In genomic region chr17:1469231-1469852, GRCh38 we compare ENCODE assay signal across 2 cellular contexts.
TF ChIP-seq lines count a peak whose summit lies in the region.

No MANE protein-coding gene starts in this region.

TF ChIP-seq in GM12878, 131 proteins besides CTCF, POLR2A, EP300 and RAD21:
- peak; percentile 60; the same call in 1 of the 2 replicates for TF ChIP-seq YY1 (IDR thresholded peaks at IDR 0.05; ENCODE audit: low read depth, low read length)
- no peak for TF ChIP-seq PAX5 (IDR thresholded peaks at IDR 0.05; ENCODE audit: borderline replicate concordance, low read depth, low read length)
- TF ChIP-seq SMC3 (IDR thresholded peaks at IDR 0.05; ENCODE audit: borderline replicate concordance, low read length), result no peak
- TF ChIP-seq E2F8 (IDR thresholded peaks at IDR 0.05; ENCODE audit: low read depth, partially characterized antibody), result no peak

TF ChIP-seq in liver, 16 proteins besides CTCF, POLR2A, EP300 and RAD21:
- TF ChIP-seq ZBTB33 (IDR thresholded peaks at IDR 0.05) (no peak), EGR1 (IDR thresholded peaks at IDR 0.05; ENCODE audit: low read depth in 2 of 2) (no peak), HNF4A (conservative IDR thresholded peaks at IDR 0.05) (no peak), REST (IDR thresholded peaks at IDR 0.05) (no peak), GABPA (IDR thresholded peaks at IDR 0.05 in 1 of 2, conservative IDR thresholded peaks at IDR 0.05 in 1 of 2) (no peak), FOXA2 (IDR thresholded peaks at IDR 0.05) (peak; percentile 74), HNF4G (IDR thresholded peaks at IDR 0.05) (no peak), MAX (IDR thresholded peaks at IDR 0.05) (no peak), TAF1 (conservative IDR thresholded peaks at IDR 0.05) (no peak), SP1 (IDR thresholded peaks at IDR 0.05) (peak; percentile 8), FOXA1 (IDR thresholded peaks at IDR 0.05) (no peak), RXRA (IDR thresholded peaks at IDR 0.05) (peak in 1 of 2 donors; percentile 53), ATF3 (IDR thresholded peaks at IDR 0.05) (no peak), YY1 (IDR thresholded peaks at IDR 0.05) (peak; percentile 24), NR2F2 (IDR thresholded peaks at IDR 0.05) (no peak), JUND (IDR thresholded peaks at IDR 0.05) (no peak)
TF ChIP-seq in liver: peak in this region for 4.
